Comparison of ENCODE assay signal across 11 cellular contexts in genomic region chr1:46369542-46370213, GRCh38. TPM values are rescaled to one million over a fixed set of nuclear protein-coding genes. Genes with fewer than 3 reads are reported as not detected.
DNase-seq lines count a peak whose midpoint lies in the region; ATAC-seq and TF ChIP-seq lines count a peak whose summit lies in the region.
"Had no signal": no experiment of that assay in that cellular context is flagged by ENCODE, and none has a peak within 500 bp of the region (broad histone marks: within the 10 kb centered on the region; RNA-seq: fewer than 3 reads in every experiment).

No MANE protein-coding gene starts in this region.

- in situ Hi-C loops in GM13977 (cut with MboI; ENCODE audit: low pct_unique_long_range_greater_than_20kb, low sequenced_read_pairs, unreplicated experiment), result no loop called here

- peak overlapping the region; percentile 35 for H3K27ac Mint-ChIP-seq in type B pancreatic cell

- TF ChIP-seq CTCF in epithelial cell of esophagus (IDR thresholded peaks at IDR 0.05; ENCODE audit: insufficient read depth, low read depth, low read length, missing control alignments) (no peak), type B pancreatic cell (conservative IDR thresholded peaks at IDR 0.05) (no peak), GM13977 (IDR thresholded peaks at IDR 0.05; ENCODE audit: extremely low read depth, insufficient read depth, missing control alignments) (no peak)

- no peaks in the 10 kb centered on the region for H3K27me3 Mint-ChIP-seq in type B pancreatic cell

- peaks cover 4% of the 10 kb centered on the region for H3K9me3 Mint-ChIP-seq in type B pancreatic cell
- H3K9me3 Mint-ChIP-seq: natural killer cell had no signal

- intact Hi-C loops in left ventricle myocardium superior (cut with micrococcal nuclease), result no loop called here
- intact Hi-C loops in left cardiac atrium (cut with DNase I), result no loop called here

- peak; percentile 29 for ATAC-seq in left ventricle myocardium superior
- no peak for ATAC-seq in left cardiac atrium
- ATAC-seq: natural killer cell had no signal

- H3K36me3 Mint-ChIP-seq in type B pancreatic cell, result peaks cover 26% of the 10 kb centered on the region
- H3K36me3 Mint-ChIP-seq: natural killer cell had no signal

- peaks cover 12% of the 10 kb centered on the region for H3K4me1 Mint-ChIP-seq in type B pancreatic cell (ENCODE audit: unreplicated experiment)
- H3K4me1 Mint-ChIP-seq: natural killer cell had no signal

- H3K4me3 Mint-ChIP-seq in type B pancreatic cell, result no peak overlapping the region
- H3K4me3 Mint-ChIP-seq: natural killer cell had no signal

- DNase-seq in left ventricle myocardium superior (no peak), left cardiac atrium (no peak), MV-4-11 (lab: John Stamatoyannopoulos, UW) (peak; percentile 50), epithelial cell of esophagus (ENCODE audit: low read depth) (peak; percentile 16), type B pancreatic cell (ENCODE audit: extremely low spot score, unreplicated experiment) (no peak), GM13977 (ENCODE audit: low spot score) (no peak), HK-2 (ENCODE audit: unreplicated experiment) (no peak), NCI-H1048 (lab: John Stamatoyannopoulos, UW) (no peak)
- DNase-seq: HCEC 1CT, natural killer cell had no signal

- no peak overlapping the region for H3K4me3 ChIP-seq in epithelial cell of esophagus (ENCODE audit: low read length)

RNA-seq across cellular contexts. Expression of gene FAAH, which starts 24.4 kb away (rescaled TPM):
- total RNA-seq in left ventricle myocardium superior (9.8 TPM), left cardiac atrium (10 to 100 TPM in 1 of 2 donors, 1 to 10 TPM in 1; 6.3 to 10.5 TPM), type B pancreatic cell (ENCODE audit: low replicate concordance) (30.8 and 32.0 TPM in 2 replicates)
- total RNA-seq: LHCN-M2 had no signal

RNA-seq across cellular contexts. Expression of gene NSUN4, which starts 29.1 kb away (rescaled TPM):
- total RNA-seq in left ventricle myocardium superior (15.3 TPM), left cardiac atrium (10 to 100 TPM; 13.4 to 17.4 TPM), type B pancreatic cell (ENCODE audit: low replicate concordance) (22.4 and 26.6 TPM in 2 replicates)

Comparison
In these comparisons a context has a peak if more than half of its experiments do, and no peak if none do; other contexts are left out.
1. DNase-seq: peak in MV-4-11 (single experiment) and epithelial cell of esophagus (single experiment); none in left ventricle myocardium superior (single experiment), left cardiac atrium (single experiment), type B pancreatic cell (single experiment), GM13977 (single experiment), HK-2 (single experiment) and NCI-H1048 (single experiment).